ENCODE assay signal across 10 cellular contexts in genomic region chr3:45666729-45667440, GRCh38. TPM values are rescaled to one million over a fixed set of nuclear protein-coding genes. Genes with fewer than 3 reads are reported as not detected.
DNase-seq lines count a peak whose midpoint lies in the region; ATAC-seq and TF ChIP-seq lines count a peak whose summit lies in the region.
"Had no signal": no experiment of that assay in that cellular context is flagged by ENCODE, and none has a peak within 500 bp of the region (broad histone marks: within the 10 kb centered on the region; RNA-seq: fewer than 3 reads in every experiment).

No MANE protein-coding gene starts in this region.

- DNase-seq in activated T-cell treated with anti-CD3 and anti-CD28 coated beads, Interleukin-2, amount 50 U/mL, for 24 hours, result no peak
- DNase-seq in activated T-cell treated with anti-CD3 and anti-CD28 coated beads for 4 hours (no peak), adipocyte (ENCODE audit: low read depth) (peak; percentile 53), left ventricle myocardium superior (peak; percentile 83), thyroid gland (peak in 1 of 2 donors; percentile 40), D341Med (ENCODE audit: low spot score) (no peak), superior temporal gyrus (ENCODE audit: extremely low spot score) (no peak)
- DNase-seq: NCI-H1092 had no signal

- no peaks in the 10 kb centered on the region for H3K27me3 ChIP-seq in adipocyte (replicated peaks; ENCODE audit: control insufficient read depth, insufficient read depth, low read length)
- no peaks in the 10 kb centered on the region for H3K27me3 ChIP-seq in thyroid gland

- H3K27ac Mint-ChIP-seq in activated T-cell treated with anti-CD3 and anti-CD28 coated beads, Interleukin-2, amount 50 U/mL, for 24 hours, result peak overlapping the region; percentile 90

- no peak for TF ChIP-seq POLR2A in thyroid gland (IDR thresholded peaks at IDR 0.05)

- H3K27ac ChIP-seq in thyroid gland, result peak overlapping the region in 2 of 3 donors; percentile 7 to 11

- peak; percentile 42 for ATAC-seq in left ventricle myocardium superior
- ATAC-seq in HG03521 (IDR thresholded peaks at IDR 0.05; ENCODE audit: unreplicated experiment), result no peak

- H3K4me3 ChIP-seq in adipocyte (ENCODE audit: low read length) (no peak overlapping the region), thyroid gland (replicated peaks in 1 of 3) (no peak overlapping the region)

- H3K9me3 Mint-ChIP-seq in activated T-cell treated with anti-CD3 and anti-CD28 coated beads, Interleukin-2, amount 50 U/mL, for 24 hours, result no peaks in the 10 kb centered on the region

- WGBS in thyroid gland, 2 donors, result 67 to 68% methylated on average over 9 of the region's 9 CpGs

- H3K9me3 ChIP-seq in adipocyte (ENCODE audit: control insufficient read depth, low read length) (no peaks in the 10 kb centered on the region), thyroid gland (no peaks in the 10 kb centered on the region)

- no peaks in the 10 kb centered on the region for H3K36me3 ChIP-seq in adipocyte (ENCODE audit: control insufficient read depth, insufficient read depth, low read length, severe bottlenecking)
- peaks cover 0 to 12% of the 10 kb centered on the region in 2 donors for H3K36me3 ChIP-seq in thyroid gland

- peaks cover 56% of the 10 kb centered on the region for H3K36me3 Mint-ChIP-seq in activated T-cell treated with anti-CD3 and anti-CD28 coated beads, Interleukin-2, amount 50 U/mL, for 24 hours (ENCODE audit: low read depth)

- H3K9ac ChIP-seq in adipocyte (ENCODE audit: low read length), result no peak overlapping the region

- peaks cover 44% of the 10 kb centered on the region for H3K4me1 ChIP-seq in adipocyte (ENCODE audit: control insufficient read depth, insufficient read depth, low read length)
- H3K4me1 ChIP-seq in thyroid gland, result peaks cover 37 to 39% of the 10 kb centered on the region in 2 donors

- intact Hi-C loops in left ventricle myocardium superior (cut with micrococcal nuclease), result no loop called here
- intact Hi-C loops in thyroid gland (cut with DNase I), result no loop called here

- H3K27me3 Mint-ChIP-seq in activated T-cell treated with anti-CD3 and anti-CD28 coated beads, Interleukin-2, amount 50 U/mL, for 24 hours, result no peaks in the 10 kb centered on the region
- H3K27me3 Mint-ChIP-seq: B cell had no signal

- no peak overlapping the region for H3K4me3 Mint-ChIP-seq in activated T-cell treated with anti-CD3 and anti-CD28 coated beads, Interleukin-2, amount 50 U/mL, for 24 hours
- H3K4me3 Mint-ChIP-seq: B cell had no signal

- peaks cover 60% of the 10 kb centered on the region for H3K4me1 Mint-ChIP-seq in activated T-cell treated with anti-CD3 and anti-CD28 coated beads, Interleukin-2, amount 50 U/mL, for 24 hours (ENCODE audit: low read depth)

- TF ChIP-seq CTCF in thyroid gland (IDR thresholded peaks at IDR 0.05), result no peak

RNA-seq across cellular contexts. Expression of gene SACM1L, which starts 22.3 kb away (rescaled TPM):
- total RNA-seq in left ventricle myocardium superior (23.6 TPM), thyroid gland (100 to 1,000 TPM in 3 of 4 donors, 10 to 100 TPM in 1; 87.0 to 161 (median 111) TPM)

Comparison
In these comparisons a context has a peak if more than half of its experiments do, and no peak if none do; other contexts are left out.
1. DNase-seq: peak in adipocyte (single experiment) and left ventricle myocardium superior (single experiment); none in activated T-cell treated with anti-CD3 and anti-CD28 coated beads, Interleukin-2, amount 50 U/mL, for 24 hours (single experiment), activated T-cell treated with anti-CD3 and anti-CD28 coated beads for 4 hours (single experiment), D341Med (single experiment) and superior temporal gyrus (single experiment).